In the genomic region with DNA sequence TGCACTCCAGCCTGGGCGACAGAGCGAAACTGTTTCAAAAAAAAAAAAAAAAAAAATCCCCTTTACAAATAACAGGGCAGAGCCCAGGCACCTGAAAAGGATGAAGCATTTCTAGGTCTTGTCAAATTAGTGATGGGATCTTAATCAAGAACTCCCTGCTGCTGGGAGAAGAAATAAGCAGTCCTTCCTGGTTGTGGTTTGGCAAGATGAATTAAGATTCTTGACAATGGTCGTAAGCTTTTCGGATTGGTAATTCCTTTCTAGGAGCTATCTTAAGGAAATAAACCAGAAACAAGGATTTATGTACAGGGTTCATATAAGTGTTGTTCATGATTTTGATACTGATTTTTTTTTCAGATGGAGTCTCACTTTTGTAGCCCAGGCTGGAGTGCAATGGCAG, we compare ENCODE assay signal across 18 cellular contexts. TPM values are rescaled to one million over a fixed set of nuclear protein-coding genes. Genes with fewer than 3 reads are reported as not detected.
"Had no signal": no experiment of that assay in that cellular context is flagged by ENCODE, and none has a peak within 500 bp of the region (broad histone marks: within the 10 kb centered on the region; RNA-seq: fewer than 3 reads in every experiment).

No MANE protein-coding gene starts in this region.

- H3K36me3 Mint-ChIP-seq: immature natural killer cell, memory B cell, mesothelial cell of epicardium had no signal

- H3K27me3 ChIP-seq: gastroesophageal sphincter had no signal

- H3K27ac Mint-ChIP-seq: dendritic cell treated with granulocyte-macrophage colony-stimulating factor and Interleukin-4, amounts not matched to agents 40 ng/mL and 50 ng/mL, for 4 days; effector memory CD8-positive, alpha-beta T cell; immature natural killer cell; memory B cell; mesothelial cell of epicardium; nephron progenitor cell had no signal

- H3K27ac ChIP-seq: epithelial cell of prostate, esophagus muscularis mucosa, left lung, lower lobe of right lung had no signal

- ATAC-seq: effector memory CD8-positive, alpha-beta T cell; gastroesophageal sphincter; left lung; lower lobe of right lung had no signal

- H3K4me3 Mint-ChIP-seq: dendritic cell treated with granulocyte-macrophage colony-stimulating factor and Interleukin-4, amounts not matched to agents 40 ng/mL and 50 ng/mL, for 4 days; effector memory CD8-positive, alpha-beta T cell; immature natural killer cell; memory B cell; mesothelial cell of epicardium; nephron progenitor cell had no signal

- H3K4me3 ChIP-seq: esophagus muscularis mucosa, gastroesophageal sphincter, left lung, lower lobe of right lung had no signal

- H3K9me3 ChIP-seq: esophagus muscularis mucosa, gastroesophageal sphincter, left lung, lower lobe of right lung had no signal

- H3K36me3 ChIP-seq: esophagus muscularis mucosa, gastroesophageal sphincter, left lung, lower lobe of right lung had no signal

- DNase-seq: effector memory CD8-positive, alpha-beta T cell; foreskin fibroblast; immature natural killer cell; lower lobe of right lung; nephron progenitor cell; small intestine; stimulated activated CD4-positive, alpha-beta T cell treated with anti-CD3 and anti-CD28 coated beads, Interleukin-2, amount 100 ng/mL, for 48 hours; stimulated activated naive CD4-positive, alpha-beta T cell treated with Interleukin-2 at 50 U/mL for 16 hours; trophoblast cell had no signal

- H3K9me3 Mint-ChIP-seq: dendritic cell treated with granulocyte-macrophage colony-stimulating factor and Interleukin-4, amounts not matched to agents 40 ng/mL and 50 ng/mL, for 4 days; effector memory CD8-positive, alpha-beta T cell; immature natural killer cell; memory B cell; mesothelial cell of epicardium; nephron progenitor cell had no signal

RNA-seq across cellular contexts. Expression of gene CHST6, which starts 1.3 kb away (rescaled TPM):
- polyA plus RNA-seq: immature natural killer cell had no signal

RNA-seq across cellular contexts. Expression of gene CHST5, which starts 39.4 kb away (rescaled TPM):
- total RNA-seq: esophagus muscularis mucosa, gastroesophageal sphincter, myocyte, pulmonary artery endothelial cell had no signal
- polyA plus RNA-seq: immature natural killer cell had no signal
